9 cellular contexts compared by ENCODE assay signal in genomic region chr16:88941933-88942909, GRCh38. TPM values are rescaled to one million over a fixed set of nuclear protein-coding genes. Genes with fewer than 3 reads are reported as not detected.
DNase-seq lines count a peak whose midpoint lies in the region; ATAC-seq, FAIRE-seq and TF ChIP-seq lines count a peak whose summit lies in the region.
"Had no signal": no experiment of that assay in that cellular context is flagged by ENCODE, and none has a peak within 500 bp of the region (broad histone marks: within the 10 kb centered on the region; RNA-seq: fewer than 3 reads in every experiment).

No MANE protein-coding gene starts in this region.

- H3K4me3 ChIP-seq in BJ (ENCODE audit: low read depth, low read length) (no peak overlapping the region), fibroblast of villous mesenchyme (ENCODE audit: low read depth, low read length) (no peak overlapping the region), prostate gland (peak overlapping the region; percentile 38 to 66)

- H3K4me1 ChIP-seq in prostate gland (replicated peaks): no peaks in the 10 kb centered on the region

- FAIRE-seq in GM19239 (lab: Jason Lieb, UNC): peak; percentile 75

- TF ChIP-seq CTCF in BJ (IDR thresholded peaks at IDR 0.05; ENCODE audit: insufficient read depth, low read depth, low read length) (peak; percentile 48), fibroblast of villous mesenchyme (IDR thresholded peaks at IDR 0.05; ENCODE audit: insufficient read depth, low read depth, low read length) (peak; percentile 52), prostate gland (IDR thresholded peaks at IDR 0.05) (peak; percentile 45 to 84 (median 73))

- intact Hi-C loops in prostate gland (cut with DNase I): loop anchor here (2.0 kb wide), 1 partner anchor 275 kb away; the partner anchor contains the start of gene ZNF778

- 19% methylated on average over 44 of the region's 51 CpGs for WGBS in prostate gland

- no peaks in the 10 kb centered on the region for H3K9me3 ChIP-seq in prostate gland

- CTCF ChIA-PET in BJ (lab: Yijun Ruan, JAX): interaction anchor here (0.7 to 1.6 kb wide), 4 partner anchors 12 to 225 kb away, joined by 3 to 6 read pairs (median 4); no protein-coding TSS in a partner anchor

- no peak for ATAC-seq in GM21390 (IDR thresholded peaks at IDR 0.05; ENCODE audit: unreplicated experiment)

- DNase-seq in BJ (ENCODE audit: low read depth) (no peak), GM19239 (ENCODE audit: insufficient read length, low spot score) (peak; percentile 97), NCI-H1092 (lab: John Stamatoyannopoulos, UW) (peak; percentile 51), activated T-cell treated with anti-CD3 and anti-CD28 coated beads for 48 hours (ENCODE audit: low read depth) (peak; percentile 61), fibroblast of villous mesenchyme (ENCODE audit: low read depth) (no peak), prostate gland (ENCODE audit: low spot score) (no peak), Ammon's horn (ENCODE audit: low spot score) (no peak)

- H3K27me3 ChIP-seq in BJ (ENCODE audit: control insufficient read depth, insufficient read depth, low read length): peaks cover 40% of the 10 kb centered on the region
- no peaks in the 10 kb centered on the region for H3K27me3 ChIP-seq in prostate gland (replicated peaks; ENCODE audit: insufficient read depth)

- TF ChIP-seq POLR2A in prostate gland (IDR thresholded peaks at IDR 0.05): no peak

- POLR2A ChIA-PET in BJ (lab: Charles Lee): no interaction called here

- H3K36me3 ChIP-seq in BJ (ENCODE audit: control insufficient read depth, insufficient read depth, low read length): no peaks in the 10 kb centered on the region
- no peaks in the 10 kb centered on the region for H3K36me3 ChIP-seq in prostate gland

- H3K27ac ChIP-seq in prostate gland: no peak overlapping the region

RNA-seq across cellular contexts. Expression of gene CBFA2T3, which starts 34.8 kb away (rescaled TPM):
- polyA plus RNA-seq in BJ (2011; rRNA removed): not detected in 2 replicates
- polyA minus RNA-seq in BJ (2011; rRNA and poly(A)+ RNA removed): not detected in 2 replicates
- total RNA-seq in fibroblast of villous mesenchyme: not detected in 2 replicates
- total RNA-seq in prostate gland: 1 to 10 TPM; 4.5 to 8.7 TPM
- total RNA-seq: pulmonary artery endothelial cell had no signal

Comparison
In these comparisons a context has a peak if more than half of its experiments do, and no peak if none do; other contexts are left out.
1. DNase-seq: peak in GM19239 (single experiment), NCI-H1092 (single experiment) and activated T-cell treated with anti-CD3 and anti-CD28 coated beads for 48 hours (single experiment); none in BJ (single experiment), fibroblast of villous mesenchyme (single experiment), prostate gland (single experiment) and Ammon's horn (single experiment).
2. H3K4me3 ChIP-seq: peak in prostate gland (2 of 2); none in BJ (single experiment) and fibroblast of villous mesenchyme (single experiment).
3. Peak in every context shown above with its lines, with median percentiles within 50 percentile points of each other: CTCF ChIP-seq.